ENCODE assay signal across 20 cellular contexts in the genomic region with DNA sequence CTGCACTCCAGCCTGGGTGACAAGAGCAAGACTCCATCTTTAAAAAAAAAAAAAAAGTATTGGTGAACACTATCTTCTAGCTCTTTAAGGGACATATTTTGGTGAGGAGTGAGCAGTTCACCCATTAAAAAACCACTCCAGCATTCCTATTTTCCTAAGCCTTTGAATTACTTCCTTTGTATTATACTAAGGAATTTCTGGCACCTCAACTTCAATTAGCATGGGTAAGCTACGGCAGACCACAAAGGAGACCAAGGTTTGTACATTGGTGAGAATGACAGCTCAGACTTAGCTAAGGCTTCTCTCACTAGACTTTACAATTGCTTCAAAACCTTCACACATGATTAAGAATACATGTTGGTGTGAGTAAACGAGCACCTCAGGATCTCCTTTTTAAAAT.
"Had no signal": no experiment of that assay in that cellular context is flagged by ENCODE, and none has a peak within 500 bp of the region (broad histone marks: within the 10 kb centered on the region; RNA-seq: fewer than 3 reads in every experiment).

No MANE protein-coding gene starts in this region.

- H3K4me3 Mint-ChIP-seq: activated naive CD4-positive, alpha-beta T cell treated with anti-CD3 and anti-CD28 coated beads for 36 hours; activated T-cell treated with anti-CD3 and anti-CD28 coated beads, Interleukin-2, amount 50 U/mL, for 4 hours; nephron progenitor cell had no signal

- H3K9me3 Mint-ChIP-seq: activated naive CD4-positive, alpha-beta T cell treated with anti-CD3 and anti-CD28 coated beads for 36 hours; activated T-cell treated with anti-CD3 and anti-CD28 coated beads, Interleukin-2, amount 50 U/mL, for 4 hours had no signal

- H3K4me3 ChIP-seq: gastrocnemius medialis, heart left ventricle, tibial nerve had no signal

- H3K27me3 Mint-ChIP-seq: progenitor cell of endocrine pancreas had no signal

- DNase-seq: activated CD4-positive, alpha-beta T cell treated with anti-CD3 and anti-CD28 coated beads, Interleukin-2, amount 50 U/mL, for 1 hour; activated CD8-positive, alpha-beta memory T cell treated with anti-CD3 and anti-CD28 coated beads, Interleukin-2, amount 50 U/mL, for 4 hours; activated naive CD4-positive, alpha-beta T cell treated with anti-CD3 and anti-CD28 coated beads for 36 hours; activated T-cell treated with anti-CD3 and anti-CD28 coated beads, Interleukin-2, amount 50 U/mL, for 4 hours; anterior cingulate cortex; cerebellar nuclear complex; cortex of kidney; effector CD4-positive, alpha-beta T cell; gastrocnemius medialis; heart left ventricle; left colon; midbrain; nephron progenitor cell; right cardiac atrium; stimulated activated CD4-positive, alpha-beta T cell treated with anti-CD3 and anti-CD28 coated beads, Interleukin-2, amount 100 ng/mL, for 24 hours; stimulated activated naive CD4-positive, alpha-beta T cell treated with Interleukin-2 at 50 U/mL for 16 hours; substantia nigra; T1000 had no signal

- H3K27ac Mint-ChIP-seq: activated naive CD4-positive, alpha-beta T cell treated with anti-CD3 and anti-CD28 coated beads for 36 hours; nephron progenitor cell; progenitor cell of endocrine pancreas had no signal
